Comparison of ENCODE assay signal across 32 cellular contexts in the genomic region with DNA sequence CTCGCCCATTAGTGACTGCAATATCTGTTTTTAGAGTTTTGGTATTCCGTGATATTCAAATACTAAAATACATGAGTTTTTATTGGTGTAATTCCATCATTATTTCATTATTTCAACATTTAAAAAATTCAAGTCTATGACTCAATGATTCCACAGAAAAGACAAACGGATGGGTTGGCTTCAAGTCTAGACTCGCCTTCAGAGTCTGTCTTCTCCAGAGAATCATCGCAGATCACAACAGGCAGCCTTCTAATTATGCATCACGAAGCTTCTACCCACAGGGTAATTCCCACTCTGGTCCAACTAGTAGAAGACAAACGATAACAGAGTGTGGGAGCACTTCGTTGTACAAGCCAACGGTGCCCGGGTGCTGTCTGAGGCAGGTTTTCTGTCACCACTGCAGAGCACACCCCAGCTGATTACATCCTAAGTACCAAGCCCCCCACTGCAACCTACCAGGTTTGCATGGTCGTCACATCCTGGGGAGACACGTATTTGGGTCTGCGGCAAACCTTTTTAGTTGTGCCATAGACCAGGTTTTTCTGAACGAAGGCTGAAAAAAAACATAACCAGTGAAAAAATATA. TPM values are rescaled to one million over a fixed set of nuclear protein-coding genes. Genes with fewer than 3 reads are reported as not detected.
A peak's percentile ranks its signal among the peaks of the same experiment; 100 is the strongest.
DNase-seq lines count a peak whose midpoint lies in the region; ATAC-seq, FAIRE-seq and TF ChIP-seq lines count a peak whose summit lies in the region.
"Had no signal": no experiment of that assay in that cellular context is flagged by ENCODE, and none has a peak within 500 bp of the region (broad histone marks: within the 10 kb centered on the region; RNA-seq: fewer than 3 reads in every experiment).

No MANE protein-coding gene starts in this region.

- no peak for DNase-seq in activated T-cell treated with anti-CD3 and anti-CD28 coated beads, Interleukin-2, amount 50 U/mL, for 72 hours
- DNase-seq in activated T-cell treated with anti-CD3 and anti-CD28 coated beads, Interleukin-2, amount 50 U/mL, for 4 hours: no peak
- DNase-seq in astrocyte (ENCODE audit: low read depth): peak; percentile 53
- DNase-seq in fibroblast of gingiva (ENCODE audit: low read depth): peak; percentile 13
- no peak for DNase-seq in GM19238 (ENCODE audit: insufficient read length, low spot score)
- no peak for DNase-seq in NCI-H1694 treated with DMSO at 0.1 percent for 48 hours (lab: John Stamatoyannopoulos, UW)
- DNase-seq: activated CD8-positive, alpha-beta T cell treated with anti-CD3 and anti-CD28 coated beads for 36 hours; activated gamma-delta T cell treated with Interleukin-2 at 50 U/mL for 16 hours; activated T-cell treated with anti-CD3 and anti-CD28 coated beads for 4 hours; CD8-positive, alpha-beta memory T cell; DMS 273 treated with DMSO at 0.1 percent for 48 hours; effector CD8-positive, alpha-beta T cell; erythroblast; hippocampal formation; left lung; MG63; NCI-H1105 treated with DMSO at 0.1 percent for 48 hours; NCI-H2081; NCI-H2227 treated with DMSO at 0.1 percent for 48 hours; psoas muscle; stimulated activated CD4-positive, alpha-beta T cell treated with anti-CD3 and anti-CD28 coated beads, Interleukin-1b, Interleukin-23, amount 100 ng/mL, for 48 hours; stimulated activated CD8-positive, alpha-beta memory T cell treated with anti-CD3 and anti-CD28 coated beads, Interleukin-4, amount 100 ng/mL, for 48 hours; stomach; thyroid gland had no signal

- H3K79me2 ChIP-seq in astrocyte (ENCODE audit: insufficient read depth, low read length): no peaks in the 10 kb centered on the region

- H3K4me1 Mint-ChIP-seq in activated T-cell treated with anti-CD3 and anti-CD28 coated beads, Interleukin-2, amount 50 U/mL, for 72 hours (ENCODE audit: low read depth): peaks cover 18% of the 10 kb centered on the region
- peaks cover 30% of the 10 kb centered on the region for H3K4me1 Mint-ChIP-seq in activated T-cell treated with anti-CD3 and anti-CD28 coated beads, Interleukin-2, amount 50 U/mL, for 4 hours (ENCODE audit: low read depth)
- peaks cover 11% of the 10 kb centered on the region for H3K4me1 Mint-ChIP-seq in astrocyte (ENCODE audit: low read depth, unreplicated experiment)
- peaks cover 40% of the 10 kb centered on the region for H3K4me1 Mint-ChIP-seq in stimulated activated memory B cell treated with anti-CD40 and anti-IgM and Interleukin-4, amounts not matched to agents 10 μg/mL and 1 μg/mL and 100 μg/mL, for 72 hours

- no peaks in the 10 kb centered on the region for H3K9me3 ChIP-seq in astrocyte (ENCODE audit: insufficient read depth, low read depth, low read length)
- H3K9me3 ChIP-seq: gastroesophageal sphincter, left lung, MG63, neutrophil, psoas muscle, stomach, thyroid gland, vagina had no signal

- H3K4me3 ChIP-seq in astrocyte (ENCODE audit: insufficient read depth, low read depth, low read length): no peak overlapping the region
- H3K4me3 ChIP-seq: gastroesophageal sphincter, left lung, MG63, psoas muscle, stomach, thyroid gland, vagina had no signal

- H3K4me2 ChIP-seq in astrocyte (ENCODE audit: low read length): peak overlapping the region; percentile 23

- H3K36me3 ChIP-seq in astrocyte (ENCODE audit: insufficient read depth, low read length): no peaks in the 10 kb centered on the region
- H3K36me3 ChIP-seq: MG63 had no signal

- H3K27ac ChIP-seq in astrocyte (ENCODE audit: low read depth, low read length): peak overlapping the region; percentile 63
- H3K27ac ChIP-seq: gastroesophageal sphincter, left lung, neutrophil, psoas muscle, stomach, thyroid gland, vagina had no signal

- H3K4me1 ChIP-seq in astrocyte (ENCODE audit: insufficient read depth, low read length): peaks cover 22% of the 10 kb centered on the region
- H3K4me1 ChIP-seq: gastroesophageal sphincter, psoas muscle, thyroid gland, vagina had no signal

- peaks cover 0 to 6% of the 10 kb centered on the region in 2 donors for H3K36me3 Mint-ChIP-seq in activated T-cell treated with anti-CD3 and anti-CD28 coated beads, Interleukin-2, amount 50 U/mL, for 72 hours (ENCODE audit: insufficient read depth in 2 of 2)
- H3K36me3 Mint-ChIP-seq in activated T-cell treated with anti-CD3 and anti-CD28 coated beads, Interleukin-2, amount 50 U/mL, for 4 hours (ENCODE audit: insufficient read depth): peaks cover 43% of the 10 kb centered on the region
- peaks cover 21% of the 10 kb centered on the region for H3K36me3 Mint-ChIP-seq in astrocyte (ENCODE audit: low read depth, unreplicated experiment)
- H3K36me3 Mint-ChIP-seq in stimulated activated memory B cell treated with anti-CD40 and anti-IgM and Interleukin-4, amounts not matched to agents 10 μg/mL and 1 μg/mL and 100 μg/mL, for 72 hours: peaks cover 75% of the 10 kb centered on the region

- no peaks in the 10 kb centered on the region for H3K27me3 ChIP-seq in astrocyte (ENCODE audit: insufficient read depth, low read length)
- H3K27me3 ChIP-seq: gastroesophageal sphincter, left lung, MG63, neutrophil, stomach, thyroid gland, vagina had no signal

- H3K9me3 Mint-ChIP-seq in activated T-cell treated with anti-CD3 and anti-CD28 coated beads, Interleukin-2, amount 50 U/mL, for 72 hours: no peaks in the 10 kb centered on the region
- no peaks in the 10 kb centered on the region for H3K9me3 Mint-ChIP-seq in activated T-cell treated with anti-CD3 and anti-CD28 coated beads, Interleukin-2, amount 50 U/mL, for 4 hours
- no peaks in the 10 kb centered on the region for H3K9me3 Mint-ChIP-seq in astrocyte (ENCODE audit: unreplicated experiment)
- H3K9me3 Mint-ChIP-seq in stimulated activated memory B cell treated with anti-CD40 and anti-IgM and Interleukin-4, amounts not matched to agents 10 μg/mL and 1 μg/mL and 100 μg/mL, for 72 hours: no peaks in the 10 kb centered on the region
- H3K9me3 Mint-ChIP-seq: activated CD8-positive, alpha-beta T cell treated with anti-CD3 and anti-CD28 coated beads for 36 hours; CD8-positive, alpha-beta memory T cell; T-helper 1 cell treated with Interleukin-12 subunit alpha and Interleukin-12 subunit beta and Interleukin-4 antibody, amounts not matched to agents 30 μg/mL and 1 μg/mL, for 36 hours had no signal

- no peak for FAIRE-seq in astrocyte (lab: Jason Lieb, UNC)
- FAIRE-seq: colon, H54 had no signal

- no peak overlapping the region for H3K4me3 Mint-ChIP-seq in activated T-cell treated with anti-CD3 and anti-CD28 coated beads, Interleukin-2, amount 50 U/mL, for 72 hours
- H3K4me3 Mint-ChIP-seq in activated T-cell treated with anti-CD3 and anti-CD28 coated beads, Interleukin-2, amount 50 U/mL, for 4 hours: no peak overlapping the region
- no peak overlapping the region for H3K4me3 Mint-ChIP-seq in astrocyte (ENCODE audit: unreplicated experiment)
- no peak overlapping the region for H3K4me3 Mint-ChIP-seq in stimulated activated memory B cell treated with anti-CD40 and anti-IgM and Interleukin-4, amounts not matched to agents 10 μg/mL and 1 μg/mL and 100 μg/mL, for 72 hours
- H3K4me3 Mint-ChIP-seq: activated CD8-positive, alpha-beta T cell treated with anti-CD3 and anti-CD28 coated beads for 36 hours; T-helper 1 cell treated with Interleukin-12 subunit alpha and Interleukin-12 subunit beta and Interleukin-4 antibody, amounts not matched to agents 30 μg/mL and 1 μg/mL, for 36 hours had no signal

- TF ChIP-seq CTCF in astrocyte (IDR thresholded peaks at IDR 0.05; ENCODE audit: insufficient read depth, low read depth, low read length): no peak

- no peak overlapping the region for H3K9ac ChIP-seq in astrocyte (ENCODE audit: low read length)

- no peaks in the 10 kb centered on the region for H3K27me3 Mint-ChIP-seq in activated T-cell treated with anti-CD3 and anti-CD28 coated beads, Interleukin-2, amount 50 U/mL, for 72 hours (ENCODE audit: low read depth)
- H3K27me3 Mint-ChIP-seq in activated T-cell treated with anti-CD3 and anti-CD28 coated beads, Interleukin-2, amount 50 U/mL, for 4 hours (ENCODE audit: low read depth): no peaks in the 10 kb centered on the region
- H3K27me3 Mint-ChIP-seq in astrocyte (ENCODE audit: low read depth, unreplicated experiment): no peaks in the 10 kb centered on the region
- H3K27me3 Mint-ChIP-seq in stimulated activated memory B cell treated with anti-CD40 and anti-IgM and Interleukin-4, amounts not matched to agents 10 μg/mL and 1 μg/mL and 100 μg/mL, for 72 hours: no peaks in the 10 kb centered on the region
- H3K27me3 Mint-ChIP-seq: activated CD8-positive, alpha-beta T cell treated with anti-CD3 and anti-CD28 coated beads for 36 hours; CD8-positive, alpha-beta memory T cell had no signal

- H4K20me1 ChIP-seq in astrocyte (ENCODE audit: insufficient read depth, low read length): no peaks in the 10 kb centered on the region

- peak overlapping the region; percentile 16 for H3K27ac Mint-ChIP-seq in activated T-cell treated with anti-CD3 and anti-CD28 coated beads, Interleukin-2, amount 50 U/mL, for 72 hours
- H3K27ac Mint-ChIP-seq in astrocyte (ENCODE audit: unreplicated experiment): no peak overlapping the region
- H3K27ac Mint-ChIP-seq in stimulated activated memory B cell treated with anti-CD40 and anti-IgM and Interleukin-4, amounts not matched to agents 10 μg/mL and 1 μg/mL and 100 μg/mL, for 72 hours: peak overlapping the region; percentile 51
- H3K27ac Mint-ChIP-seq: activated CD8-positive, alpha-beta T cell treated with anti-CD3 and anti-CD28 coated beads for 36 hours; T-helper 1 cell treated with Interleukin-12 subunit alpha and Interleukin-12 subunit beta and Interleukin-4 antibody, amounts not matched to agents 30 μg/mL and 1 μg/mL, for 36 hours had no signal

- H2AFZ ChIP-seq in astrocyte (ENCODE audit: low read depth, low read length): no peak overlapping the region

- no peak for ATAC-seq in activated T-cell treated with anti-CD3 and anti-CD28 coated beads, Interleukin-2, amount 50 U/mL, for 72 hours (replicated peaks in 1 of 2)
- ATAC-seq in activated T-cell treated with anti-CD3 and anti-CD28 coated beads, Interleukin-2, amount 50 U/mL, for 4 hours: no peak
- no peak for ATAC-seq in stimulated activated memory B cell treated with anti-CD40 and anti-IgM and Interleukin-4, amounts not matched to agents 10 μg/mL and 1 μg/mL and 100 μg/mL, for 72 hours
- no peak for ATAC-seq in GM21737 (IDR thresholded peaks at IDR 0.05; ENCODE audit: unreplicated experiment)
- ATAC-seq: activated CD8-positive, alpha-beta T cell treated with anti-CD3 and anti-CD28 coated beads for 36 hours; gastroesophageal sphincter; left lung; psoas muscle had no signal

RNA-seq across cellular contexts. Expression of gene PARP12, which starts 28.9 kb away (rescaled TPM):
- 10 to 100 TPM; 49.9 to 71.5 TPM for total RNA-seq in activated T-cell treated with anti-CD3 and anti-CD28 coated beads, Interleukin-2, amount 50 U/mL, for 72 hours
- 10 to 100 TPM; 13.6 to 18.6 (median 14.5) TPM for total RNA-seq in activated T-cell treated with anti-CD3 and anti-CD28 coated beads, Interleukin-2, amount 50 U/mL, for 4 hours
- 58.1 and 58.5 TPM in 2 replicates for total RNA-seq in astrocyte

Comparison
In these comparisons a context has a peak if more than half of its experiments do, and no peak if none do; other contexts are left out.
1. DNase-seq: peak in astrocyte (single experiment) and fibroblast of gingiva (single experiment); none in activated T-cell treated with anti-CD3 and anti-CD28 coated beads, Interleukin-2, amount 50 U/mL, for 72 hours (0 of 2), activated T-cell treated with anti-CD3 and anti-CD28 coated beads, Interleukin-2, amount 50 U/mL, for 4 hours (single experiment), GM19238 (single experiment) and NCI-H1694 treated with DMSO at 0.1 percent for 48 hours (single experiment).